In genomic region chr14:62792578-62792977, GRCh38 we compare ENCODE assay signal across 7 cellular contexts.
"Had no signal": no experiment of that assay in that cellular context is flagged by ENCODE, and none has a peak within 500 bp of the region (broad histone marks: within the 10 kb centered on the region; RNA-seq: fewer than 3 reads in every experiment).

No MANE protein-coding gene starts in this region.

- DNase-seq: GDM1, GF-D8 had no signal

- ATAC-seq: GM12878 had no signal

- FAIRE-seq: G401.6, GM12878, GM12891, GM12892, GM18507 had no signal

- H3K4me3 ChIP-seq: GM12878 had no signal
